1 cellular context compared by ENCODE assay signal in the genomic region with DNA sequence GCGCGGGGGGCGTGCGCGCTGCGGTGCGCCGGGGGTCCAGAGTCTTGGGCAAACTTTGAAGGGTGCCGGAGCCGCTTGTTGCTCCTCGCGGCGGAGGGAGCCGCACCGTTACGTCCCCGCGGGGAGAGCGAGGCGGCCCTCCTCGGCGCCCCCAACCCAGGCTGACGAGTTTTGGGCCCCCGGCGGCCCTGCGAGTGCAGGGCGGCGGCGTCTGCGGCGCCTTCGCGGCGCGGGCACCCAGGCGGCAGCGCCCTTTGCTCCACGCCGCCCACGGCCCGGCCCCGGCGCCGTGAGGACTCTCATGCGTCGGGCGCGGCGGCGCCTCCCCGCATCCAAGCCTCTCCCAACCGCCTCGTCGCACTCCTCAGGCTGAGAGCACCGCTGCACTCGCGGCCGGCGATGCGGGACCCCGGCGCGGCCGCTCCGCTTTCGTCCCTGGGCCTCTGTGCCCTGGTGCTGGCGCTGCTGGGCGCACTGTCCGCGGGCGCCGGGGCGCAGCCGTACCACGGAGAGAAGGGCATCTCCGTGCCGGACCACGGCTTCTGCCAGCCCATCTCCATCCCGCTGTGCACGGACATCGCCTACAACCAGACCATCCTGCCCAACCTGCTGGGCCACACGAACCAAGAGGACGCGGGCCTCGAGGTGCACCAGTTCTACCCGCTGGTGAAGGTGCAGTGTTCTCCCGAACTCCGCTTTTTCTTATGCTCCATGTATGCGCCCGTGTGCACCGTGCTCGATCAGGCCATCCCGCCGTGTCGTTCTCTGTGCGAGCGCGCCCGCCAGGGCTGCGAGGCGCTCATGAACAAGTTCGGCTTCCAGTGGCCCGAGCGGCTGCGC.
TF ChIP-seq lines count a peak whose summit lies in the region.

No MANE protein-coding gene starts in this region.

TF ChIP-seq in WTC11, 78 proteins besides CTCF, POLR2A, EP300 and RAD21 (continued from another document and continues in another):
- TF ChIP-seq, protein P1, sequence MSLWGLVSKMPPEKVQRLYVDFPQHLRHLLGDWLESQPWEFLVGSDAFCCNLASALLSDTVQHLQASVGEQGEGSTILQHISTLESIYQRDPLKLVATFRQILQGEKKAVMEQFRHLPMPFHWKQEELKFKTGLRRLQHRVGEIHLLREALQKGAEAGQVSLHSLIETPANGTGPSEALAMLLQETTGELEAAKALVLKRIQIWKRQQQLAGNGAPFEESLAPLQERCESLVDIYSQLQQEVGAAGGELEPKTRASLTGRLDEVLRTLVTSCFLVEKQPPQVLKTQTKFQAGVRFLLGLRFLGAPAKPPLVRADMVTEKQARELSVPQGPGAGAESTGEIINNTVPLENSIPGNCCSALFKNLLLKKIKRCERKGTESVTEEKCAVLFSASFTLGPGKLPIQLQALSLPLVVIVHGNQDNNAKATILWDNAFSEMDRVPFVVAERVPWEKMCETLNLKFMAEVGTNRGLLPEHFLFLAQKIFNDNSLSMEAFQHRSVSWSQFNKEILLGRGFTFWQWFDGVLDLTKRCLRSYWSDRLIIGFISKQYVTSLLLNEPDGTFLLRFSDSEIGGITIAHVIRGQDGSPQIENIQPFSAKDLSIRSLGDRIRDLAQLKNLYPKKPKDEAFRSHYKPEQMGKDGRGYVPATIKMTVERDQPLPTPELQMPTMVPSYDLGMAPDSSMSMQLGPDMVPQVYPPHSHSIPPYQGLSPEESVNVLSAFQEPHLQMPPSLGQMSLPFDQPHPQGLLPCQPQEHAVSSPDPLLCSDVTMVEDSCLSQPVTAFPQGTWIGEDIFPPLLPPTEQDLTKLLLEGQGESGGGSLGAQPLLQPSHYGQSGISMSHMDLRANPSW (CRISPR knock-in tag; conservative IDR thresholded peaks at IDR 0.05; ENCODE audit: low read depth), result 0 out of 2 replicates have a peak, but pooled peaks have one; percentile 55
- TF ChIP-seq ZNF317 (CRISPR knock-in tag; IDR thresholded peaks at IDR 0.05; ENCODE audit: borderline replicate concordance, low read depth) (no peak), ESRRA (CRISPR knock-in tag; IDR thresholded peaks at IDR 0.05; ENCODE audit: borderline replicate concordance) (0 out of 2 replicates have a peak, but pooled peaks have one; percentile 8), FOXP1 (CRISPR knock-in tag; IDR thresholded peaks at IDR 0.05; ENCODE audit: borderline replicate concordance) (no peak), ZNF416 (CRISPR knock-in tag; IDR thresholded peaks at IDR 0.05) (0 out of 2 replicates have a peak, but pooled peaks have one; percentile 7), ZNF232 (CRISPR knock-in tag; IDR thresholded peaks at IDR 0.05) (0 out of 2 replicates have a peak, but pooled peaks have one; percentile 19), NFYB (CRISPR knock-in tag; conservative IDR thresholded peaks at IDR 0.05; ENCODE audit: low read depth) (no peak), FOXK1 (CRISPR knock-in tag; IDR thresholded peaks at IDR 0.05) (no peak), ATF1 (CRISPR knock-in tag; IDR thresholded peaks at IDR 0.05) (no peak), E2F4 (CRISPR knock-in tag; IDR thresholded peaks at IDR 0.05; ENCODE audit: borderline replicate concordance, low read depth) (no peak), MLX (CRISPR knock-in tag; IDR thresholded peaks at IDR 0.05) (0 out of 2 replicates have a peak, but pooled peaks have one; percentile 1), MYBL2 (CRISPR knock-in tag; IDR thresholded peaks at IDR 0.05) (no peak), ERG (CRISPR knock-in tag; IDR thresholded peaks at IDR 0.05) (no peak), AR (CRISPR knock-in tag; IDR thresholded peaks at IDR 0.05) (no peak), OVOL2 (CRISPR knock-in tag; IDR thresholded peaks at IDR 0.05; ENCODE audit: borderline replicate concordance) (no peak), NR2C2 (CRISPR knock-in tag; IDR thresholded peaks at IDR 0.05) (no peak; the same call in 1 of the 2 replicates), NFE2L1 (CRISPR knock-in tag; IDR thresholded peaks at IDR 0.05) (0 out of 2 replicates have a peak, but pooled peaks have one; percentile 10), ZNF121 (CRISPR knock-in tag; IDR thresholded peaks at IDR 0.05) (no peak), ARID4B (CRISPR knock-in tag; IDR thresholded peaks at IDR 0.05; ENCODE audit: borderline replicate concordance) (peak; percentile 24; the same call in 1 of the 2 replicates), SMAD3 (CRISPR knock-in tag; IDR thresholded peaks at IDR 0.05; ENCODE audit: borderline replicate concordance) (peak; percentile 90), PRRX2 (CRISPR knock-in tag; IDR thresholded peaks at IDR 0.05) (no peak), ZNF263 (CRISPR knock-in tag; IDR thresholded peaks at IDR 0.05; ENCODE audit: low read depth) (no peak), ZNF138 (CRISPR knock-in tag; conservative IDR thresholded peaks at IDR 0.05) (no peak)
- TF ChIP-seq, protein P2, sequence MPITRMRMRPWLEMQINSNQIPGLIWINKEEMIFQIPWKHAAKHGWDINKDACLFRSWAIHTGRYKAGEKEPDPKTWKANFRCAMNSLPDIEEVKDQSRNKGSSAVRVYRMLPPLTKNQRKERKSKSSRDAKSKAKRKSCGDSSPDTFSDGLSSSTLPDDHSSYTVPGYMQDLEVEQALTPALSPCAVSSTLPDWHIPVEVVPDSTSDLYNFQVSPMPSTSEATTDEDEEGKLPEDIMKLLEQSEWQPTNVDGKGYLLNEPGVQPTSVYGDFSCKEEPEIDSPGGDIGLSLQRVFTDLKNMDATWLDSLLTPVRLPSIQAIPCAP (CRISPR knock-in tag; IDR thresholded peaks at IDR 0.05), result no peak
- TF ChIP-seq, protein P3, sequence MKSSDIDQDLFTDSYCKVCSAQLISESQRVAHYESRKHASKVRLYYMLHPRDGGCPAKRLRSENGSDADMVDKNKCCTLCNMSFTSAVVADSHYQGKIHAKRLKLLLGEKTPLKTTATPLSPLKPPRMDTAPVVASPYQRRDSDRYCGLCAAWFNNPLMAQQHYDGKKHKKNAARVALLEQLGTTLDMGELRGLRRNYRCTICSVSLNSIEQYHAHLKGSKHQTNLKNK (CRISPR knock-in tag; IDR thresholded peaks at IDR 0.05), result no peak
- TF ChIP-seq, protein P4, sequence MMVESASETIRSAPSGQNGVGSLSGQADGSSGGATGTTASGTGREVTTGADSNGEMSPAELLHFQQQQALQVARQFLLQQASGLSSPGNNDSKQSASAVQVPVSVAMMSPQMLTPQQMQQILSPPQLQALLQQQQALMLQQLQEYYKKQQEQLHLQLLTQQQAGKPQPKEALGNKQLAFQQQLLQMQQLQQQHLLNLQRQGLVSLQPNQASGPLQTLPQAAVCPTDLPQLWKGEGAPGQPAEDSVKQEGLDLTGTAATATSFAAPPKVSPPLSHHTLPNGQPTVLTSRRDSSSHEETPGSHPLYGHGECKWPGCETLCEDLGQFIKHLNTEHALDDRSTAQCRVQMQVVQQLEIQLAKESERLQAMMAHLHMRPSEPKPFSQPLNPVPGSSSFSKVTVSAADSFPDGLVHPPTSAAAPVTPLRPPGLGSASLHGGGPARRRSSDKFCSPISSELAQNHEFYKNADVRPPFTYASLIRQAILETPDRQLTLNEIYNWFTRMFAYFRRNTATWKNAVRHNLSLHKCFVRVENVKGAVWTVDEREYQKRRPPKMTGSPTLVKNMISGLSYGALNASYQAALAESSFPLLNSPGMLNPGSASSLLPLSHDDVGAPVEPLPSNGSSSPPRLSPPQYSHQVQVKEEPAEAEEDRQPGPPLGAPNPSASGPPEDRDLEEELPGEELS (CRISPR knock-in tag; IDR thresholded peaks at IDR 0.05), result no peak; the same call in 1 of the 2 replicates
- TF ChIP-seq, protein P5, sequence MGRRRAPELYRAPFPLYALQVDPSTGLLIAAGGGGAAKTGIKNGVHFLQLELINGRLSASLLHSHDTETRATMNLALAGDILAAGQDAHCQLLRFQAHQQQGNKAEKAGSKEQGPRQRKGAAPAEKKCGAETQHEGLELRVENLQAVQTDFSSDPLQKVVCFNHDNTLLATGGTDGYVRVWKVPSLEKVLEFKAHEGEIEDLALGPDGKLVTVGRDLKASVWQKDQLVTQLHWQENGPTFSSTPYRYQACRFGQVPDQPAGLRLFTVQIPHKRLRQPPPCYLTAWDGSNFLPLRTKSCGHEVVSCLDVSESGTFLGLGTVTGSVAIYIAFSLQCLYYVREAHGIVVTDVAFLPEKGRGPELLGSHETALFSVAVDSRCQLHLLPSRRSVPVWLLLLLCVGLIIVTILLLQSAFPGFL (CRISPR knock-in tag; IDR thresholded peaks at IDR 0.05; ENCODE audit: borderline replicate concordance), result no peak
- TF ChIP-seq, protein P6, sequence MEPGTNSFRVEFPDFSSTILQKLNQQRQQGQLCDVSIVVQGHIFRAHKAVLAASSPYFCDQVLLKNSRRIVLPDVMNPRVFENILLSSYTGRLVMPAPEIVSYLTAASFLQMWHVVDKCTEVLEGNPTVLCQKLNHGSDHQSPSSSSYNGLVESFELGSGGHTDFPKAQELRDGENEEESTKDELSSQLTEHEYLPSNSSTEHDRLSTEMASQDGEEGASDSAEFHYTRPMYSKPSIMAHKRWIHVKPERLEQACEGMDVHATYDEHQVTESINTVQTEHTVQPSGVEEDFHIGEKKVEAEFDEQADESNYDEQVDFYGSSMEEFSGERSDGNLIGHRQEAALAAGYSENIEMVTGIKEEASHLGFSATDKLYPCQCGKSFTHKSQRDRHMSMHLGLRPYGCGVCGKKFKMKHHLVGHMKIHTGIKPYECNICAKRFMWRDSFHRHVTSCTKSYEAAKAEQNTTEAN (CRISPR knock-in tag; IDR thresholded peaks at IDR 0.05), result no peak
